In the genomic region with DNA sequence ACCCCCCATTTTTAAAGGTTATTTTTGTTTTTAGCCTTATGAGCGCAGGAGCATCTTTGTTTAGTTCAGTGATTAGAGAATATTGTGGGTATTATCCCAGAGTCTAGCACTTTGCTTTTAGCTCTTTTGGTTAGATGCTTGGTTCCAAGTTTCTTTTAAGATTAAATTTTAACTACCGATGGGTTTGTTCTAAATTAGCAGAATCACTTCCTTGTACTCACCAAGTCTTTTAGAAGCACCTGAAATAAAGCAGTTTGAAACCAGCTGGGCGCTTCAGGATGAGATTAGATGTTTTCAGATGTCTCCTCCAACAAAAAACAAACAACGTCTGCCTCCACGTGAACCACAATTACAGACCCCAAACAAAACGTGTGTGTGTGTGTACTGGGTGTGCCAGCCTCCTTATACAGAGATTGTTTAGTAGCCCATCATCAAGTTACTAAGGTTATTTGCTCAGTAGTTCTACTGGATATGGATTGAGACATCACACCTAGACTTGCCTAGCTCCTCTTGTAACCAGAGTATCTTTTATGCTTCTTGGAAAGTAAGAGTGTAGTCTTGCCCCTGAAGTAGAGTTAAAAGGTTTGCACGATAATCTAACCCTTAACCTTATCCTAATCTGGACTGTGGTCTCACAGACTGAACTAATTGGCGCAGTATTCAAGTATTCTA, we compare ENCODE assay signal across 8 cellular contexts. TPM values are rescaled to one million over a fixed set of nuclear protein-coding genes. Genes with fewer than 3 reads are reported as not detected.
A peak's percentile ranks its signal among the peaks of the same experiment; 100 is the strongest.
DNase-seq lines count a peak whose midpoint lies in the region; ATAC-seq and TF ChIP-seq lines count a peak whose summit lies in the region.

No MANE protein-coding gene starts in this region.

- H3K36me3 ChIP-seq in cardiac muscle cell, result no peaks in the 10 kb centered on the region
- no peaks in the 10 kb centered on the region for H3K36me3 ChIP-seq in kidney epithelial cell (ENCODE audit: control insufficient read depth, insufficient read depth, low read length)
- peaks cover 0 to 6% (median 0%) of the 10 kb centered on the region in 4 donors for H3K36me3 ChIP-seq in upper lobe of left lung

- H3K9me3 Mint-ChIP-seq in activated naive CD8-positive, alpha-beta T cell treated with anti-CD3 and anti-CD28 coated beads, Interleukin-2, amount 50 U/mL, for 24 hours, result no peaks in the 10 kb centered on the region
- H3K9me3 Mint-ChIP-seq in activated CD4-positive, alpha-beta T cell treated with anti-CD3 and anti-CD28 coated beads, Interleukin-2, amount 10 ng/mL, durations not matched to agents 7 days and 5 days, result no peaks in the 10 kb centered on the region

- DNase-seq in cardiac muscle cell (ENCODE audit: low read depth in 1 of 2, low spot score in 1 of 2), result no peak
- no peak for DNase-seq in cardiac septum (ENCODE audit: low spot score)
- no peak for DNase-seq in activated naive CD8-positive, alpha-beta T cell treated with anti-CD3 and anti-CD28 coated beads, Interleukin-2, amount 50 U/mL, for 24 hours
- DNase-seq in kidney epithelial cell (ENCODE audit: low read depth), result no peak
- no peak for DNase-seq in upper lobe of left lung
- DNase-seq in NCI-H1048 (lab: John Stamatoyannopoulos, UW), result no peak
- DNase-seq in activated CD4-positive, alpha-beta T cell treated with anti-CD3 and anti-CD28 coated beads, Interleukin-2, amount 10 ng/mL, durations not matched to agents 7 days and 5 days, result no peak

- POLR2A ChIA-PET in activated CD4-positive, alpha-beta T cell treated with anti-CD3 and anti-CD28 coated beads, Interleukin-2, amount 10 ng/mL, durations not matched to agents 7 days and 5 days (lab: Charles Lee), result interaction anchor here (1.0 kb wide), 1 partner anchor 14 kb away, joined by 4 read pairs; no protein-coding TSS in a partner anchor

- H3K27me3 Mint-ChIP-seq in activated naive CD8-positive, alpha-beta T cell treated with anti-CD3 and anti-CD28 coated beads, Interleukin-2, amount 50 U/mL, for 24 hours, result peaks cover 10% of the 10 kb centered on the region
- H3K27me3 Mint-ChIP-seq in activated CD4-positive, alpha-beta T cell treated with anti-CD3 and anti-CD28 coated beads, Interleukin-2, amount 10 ng/mL, durations not matched to agents 7 days and 5 days, result peaks cover 10% of the 10 kb centered on the region

- H3K4me1 ChIP-seq in cardiac muscle cell (ENCODE audit: low read depth), result peaks cover 36% of the 10 kb centered on the region
- H3K4me1 ChIP-seq in upper lobe of left lung, result peaks cover 35 to 51% (median 43%) of the 10 kb centered on the region in 4 donors

- H3K36me3 Mint-ChIP-seq in activated naive CD8-positive, alpha-beta T cell treated with anti-CD3 and anti-CD28 coated beads, Interleukin-2, amount 50 U/mL, for 24 hours (ENCODE audit: low read depth), result peaks cover 2% of the 10 kb centered on the region
- peaks cover 5% of the 10 kb centered on the region for H3K36me3 Mint-ChIP-seq in activated CD4-positive, alpha-beta T cell treated with anti-CD3 and anti-CD28 coated beads, Interleukin-2, amount 10 ng/mL, durations not matched to agents 7 days and 5 days (ENCODE audit: low read depth)

- CTCF ChIA-PET in activated CD4-positive, alpha-beta T cell treated with anti-CD3 and anti-CD28 coated beads, Interleukin-2, amount 10 ng/mL, durations not matched to agents 7 days and 5 days (lab: Charles Lee), result interaction anchor here (1.1 to 1.8 kb wide), 2 partner anchors 10 to 84 kb away, joined by 3 to 6 read pairs; no protein-coding TSS in a partner anchor

- H3K27ac Mint-ChIP-seq in activated naive CD8-positive, alpha-beta T cell treated with anti-CD3 and anti-CD28 coated beads, Interleukin-2, amount 50 U/mL, for 24 hours, result no peak overlapping the region
- no peak overlapping the region for H3K27ac Mint-ChIP-seq in activated CD4-positive, alpha-beta T cell treated with anti-CD3 and anti-CD28 coated beads, Interleukin-2, amount 10 ng/mL, durations not matched to agents 7 days and 5 days

- ATAC-seq in activated naive CD8-positive, alpha-beta T cell treated with anti-CD3 and anti-CD28 coated beads, Interleukin-2, amount 50 U/mL, for 24 hours, result no peak
- ATAC-seq in upper lobe of left lung (ENCODE audit: low FRiP score in 2 of 2) (no peak), GM21515 (IDR thresholded peaks at IDR 0.05; ENCODE audit: unreplicated experiment) (no peak)

- 47 to 53% methylated on average over 8 of the region's 8 CpGs for WGBS in upper lobe of left lung, 2 donors

- no peak for TF ChIP-seq POLR2A in upper lobe of left lung (IDR thresholded peaks at IDR 0.05)

- H3K27ac ChIP-seq in cardiac muscle cell (peak overlapping the region; percentile 99), upper lobe of left lung (peak overlapping the region; percentile 98 to 100 (median 98))

- intact Hi-C loops in cardiac septum (cut with DNase I), result loop anchor here (5.0 kb wide), 1 partner anchor 40 kb away; no protein-coding TSS in a partner anchor

- H3K27me3 ChIP-seq in cardiac muscle cell (no peaks in the 10 kb centered on the region), kidney epithelial cell (ENCODE audit: control insufficient read depth, insufficient read depth, low read length) (no peaks in the 10 kb centered on the region), upper lobe of left lung (no peaks in the 10 kb centered on the region)

- TF ChIP-seq EP300 in upper lobe of left lung (IDR thresholded peaks at IDR 0.05), result peak in 1 of 4 donors; percentile 8

- peaks cover 20% of the 10 kb centered on the region for H3K4me1 Mint-ChIP-seq in activated naive CD8-positive, alpha-beta T cell treated with anti-CD3 and anti-CD28 coated beads, Interleukin-2, amount 50 U/mL, for 24 hours
- H3K4me1 Mint-ChIP-seq in activated CD4-positive, alpha-beta T cell treated with anti-CD3 and anti-CD28 coated beads, Interleukin-2, amount 10 ng/mL, durations not matched to agents 7 days and 5 days, result peaks cover 29% of the 10 kb centered on the region

- H3K4me3 Mint-ChIP-seq in activated naive CD8-positive, alpha-beta T cell treated with anti-CD3 and anti-CD28 coated beads, Interleukin-2, amount 50 U/mL, for 24 hours, result peak overlapping the region; percentile 40
- H3K4me3 Mint-ChIP-seq in activated CD4-positive, alpha-beta T cell treated with anti-CD3 and anti-CD28 coated beads, Interleukin-2, amount 10 ng/mL, durations not matched to agents 7 days and 5 days, result no peak overlapping the region

- no peak for TF ChIP-seq CTCF in cardiac muscle cell (IDR thresholded peaks at IDR 0.05; ENCODE audit: low read depth, low read length)
- no peak for TF ChIP-seq CTCF in kidney epithelial cell (IDR thresholded peaks at IDR 0.05; ENCODE audit: insufficient read depth, low read length, poor library complexity, severe bottlenecking)
- no peak for TF ChIP-seq CTCF in upper lobe of left lung (IDR thresholded peaks at IDR 0.05)

- peak overlapping the region; percentile 76 for H3K4me3 ChIP-seq in cardiac muscle cell
- peak overlapping the region; percentile 98 for H3K4me3 ChIP-seq in kidney epithelial cell (ENCODE audit: low read depth, low read length)
- peak overlapping the region in 3 of 4 donors; percentile 87 to 94 (median 90) for H3K4me3 ChIP-seq in upper lobe of left lung

- no peaks in the 10 kb centered on the region for H3K9me3 ChIP-seq in cardiac muscle cell (ENCODE audit: low read depth)
- H3K9me3 ChIP-seq in upper lobe of left lung, result no peaks in the 10 kb centered on the region

RNA-seq across cellular contexts. Expression of a gene that starts 2.2 kb away (rescaled TPM):
- total RNA-seq in cardiac muscle cell, result 231 and 335 TPM in 2 replicates
- polyA plus RNA-seq in cardiac muscle cell, result 629 and 743 TPM in 2 replicates
- 569 TPM for total RNA-seq in cardiac septum
- 254 and 255 TPM in 2 replicates for total RNA-seq in kidney epithelial cell
- 100 to 1,000 TPM; 235 to 735 (median 513) TPM for total RNA-seq in upper lobe of left lung
- total RNA-seq in activated CD4-positive, alpha-beta T cell treated with anti-CD3 and anti-CD28 coated beads, Interleukin-2, amount 10 ng/mL, durations not matched to agents 7 days and 5 days, result 10 to 100 TPM; 77.4 to 83.3 TPM

RNA-seq across cellular contexts. Expression of a gene that starts 40.9 kb away (rescaled TPM):
- total RNA-seq in cardiac muscle cell (3.2 and 7.1 TPM in 2 replicates), cardiac septum (0.83 TPM), kidney epithelial cell (2.1 and 4.5 TPM in 2 replicates), upper lobe of left lung (1 to 10 TPM in 4 of 6 donors, under 1 TPM in 1, not detected in 1; 0.97 to 5.2 (median 2.9) TPM)
- 4.9 and 5.3 TPM in 2 replicates for polyA plus RNA-seq in cardiac muscle cell
- 1 to 10 TPM; 2.0 to 2.2 TPM for total RNA-seq in activated CD4-positive, alpha-beta T cell treated with anti-CD3 and anti-CD28 coated beads, Interleukin-2, amount 10 ng/mL, durations not matched to agents 7 days and 5 days
